In genomic region chr11:127224276-127224675, GRCh38 we compare ENCODE assay signal across 23 cellular contexts.
"Had no signal": no experiment of that assay in that cellular context is flagged by ENCODE, and none has a peak within 500 bp of the region (broad histone marks: within the 10 kb centered on the region; RNA-seq: fewer than 3 reads in every experiment).

No MANE protein-coding gene starts in this region.

- DNase-seq: colonic mucosa; cortex of kidney; dermis blood vessel endothelial cell; dorsolateral prefrontal cortex; effector CD4-positive, alpha-beta T cell; effector CD8-positive, alpha-beta T cell; effector memory CD4-positive, alpha-beta T cell; effector memory CD8-positive, alpha-beta T cell; endodermal cell; erythroblast; esophagus squamous epithelium; foreskin fibroblast; foreskin keratinocyte; foreskin melanocyte; gastrocnemius medialis; glutamatergic neuron; head of caudate nucleus had no signal

- ATAC-seq: effector memory CD8-positive, alpha-beta T cell; esophagus mucosa; foreskin keratinocyte; gastrocnemius medialis; gastroesophageal sphincter; heart right ventricle had no signal

- H3K27me3 ChIP-seq: colonic mucosa, foreskin keratinocyte, gastrocnemius medialis, gastroesophageal sphincter had no signal

- H3K27ac ChIP-seq: colonic mucosa, coronary artery, dorsolateral prefrontal cortex, epithelial cell of prostate, esophagus muscularis mucosa, esophagus squamous epithelium, foreskin keratinocyte, gastrocnemius medialis, gastroesophageal sphincter had no signal

- H3K4me1 ChIP-seq: colonic mucosa, esophagus muscularis mucosa, esophagus squamous epithelium, foreskin keratinocyte, gastrocnemius medialis, gastroesophageal sphincter, heart right ventricle had no signal

- H3K9me3 ChIP-seq: colonic mucosa, esophagus muscularis mucosa, esophagus squamous epithelium, gastrocnemius medialis, gastroesophageal sphincter, heart right ventricle had no signal

- H3K4me3 ChIP-seq: colonic mucosa, coronary artery, dorsolateral prefrontal cortex, esophagus muscularis mucosa, esophagus squamous epithelium, gastrocnemius medialis, gastroesophageal sphincter, heart right ventricle had no signal

- H3K36me3 ChIP-seq: colonic mucosa, esophagus muscularis mucosa, esophagus squamous epithelium, gastrocnemius medialis, gastroesophageal sphincter, heart right ventricle had no signal
